ENCODE assay signal across 11 cellular contexts in the genomic region with DNA sequence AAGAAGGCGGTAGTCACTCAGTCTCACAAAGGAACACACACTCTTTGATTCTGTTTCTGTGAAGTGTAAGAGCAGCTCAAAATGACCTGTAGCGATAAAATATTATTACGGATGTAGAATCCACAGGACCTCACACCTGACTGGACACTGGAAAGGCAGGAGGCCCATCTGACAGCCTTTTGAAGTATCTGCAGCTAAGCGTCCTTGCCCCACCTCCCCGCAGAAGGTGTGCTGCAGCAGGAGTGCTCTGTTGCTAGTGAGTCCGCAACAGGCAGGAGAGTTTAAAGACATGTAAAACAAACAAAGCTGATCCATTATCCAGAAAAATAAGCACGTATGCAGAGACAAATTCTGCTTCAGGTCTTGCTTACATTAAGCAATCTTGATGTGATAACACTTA.
DNase-seq lines count a peak whose midpoint lies in the region; ATAC-seq and TF ChIP-seq lines count a peak whose summit lies in the region.
"Had no signal": no experiment of that assay in that cellular context is flagged by ENCODE, and none has a peak within 500 bp of the region (broad histone marks: within the 10 kb centered on the region; RNA-seq: fewer than 3 reads in every experiment).

No MANE protein-coding gene starts in this region.

- H3K4me2 ChIP-seq in MM.1S (ENCODE audit: low read depth, low read length), result no peak overlapping the region

- H3K36me3 ChIP-seq in upper lobe of left lung (no peaks in the 10 kb centered on the region), MM.1S (replicated peaks; ENCODE audit: insufficient read depth, low read length) (no peaks in the 10 kb centered on the region)

- no peak overlapping the region for H2AFZ ChIP-seq in MM.1S (ENCODE audit: low read length)
- H2AFZ ChIP-seq: GM23248 had no signal

- H3K4me3 ChIP-seq in upper lobe of left lung (no peak overlapping the region), MM.1S (ENCODE audit: low read length) (no peak overlapping the region)
- H3K4me3 ChIP-seq: GM23248 had no signal

- TF ChIP-seq CTCF in upper lobe of left lung (IDR thresholded peaks at IDR 0.05), result no peak
- TF ChIP-seq CTCF in MM.1S (IDR thresholded peaks at IDR 0.05; ENCODE audit: low read length), result no peak

- H3K9me2 ChIP-seq in MM.1S (replicated peaks; ENCODE audit: insufficient read depth, low read length), result no peaks in the 10 kb centered on the region

- no peaks in the 10 kb centered on the region for H4K20me1 ChIP-seq in MM.1S (ENCODE audit: insufficient read depth, low read length)

- no peak for TF ChIP-seq EP300 in upper lobe of left lung (IDR thresholded peaks at IDR 0.05)

- no peaks in the 10 kb centered on the region for H3K79me2 ChIP-seq in MM.1S (ENCODE audit: low read length)

- H3K9ac ChIP-seq in MM.1S (ENCODE audit: low read length), result no peak overlapping the region
- H3K9ac ChIP-seq: GM23248 had no signal

- TF ChIP-seq POLR2A in upper lobe of left lung (IDR thresholded peaks at IDR 0.05), result no peak

- H3K27me3 ChIP-seq in upper lobe of left lung, result no peaks in the 10 kb centered on the region
- no peaks in the 10 kb centered on the region for H3K27me3 ChIP-seq in MM.1S (replicated peaks; ENCODE audit: insufficient read depth, low read length)

- H3F3A ChIP-seq in MM.1S (ENCODE audit: insufficient read depth, low read length), result no peaks in the 10 kb centered on the region

- no peaks in the 10 kb centered on the region for H3K9me3 ChIP-seq in upper lobe of left lung
- no peaks in the 10 kb centered on the region for H3K9me3 ChIP-seq in MM.1S (replicated peaks; ENCODE audit: insufficient read depth, low read length)

- DNase-seq in SK-N-DZ (ENCODE audit: low spot score) (peak; percentile 14), cerebellar cortex (ENCODE audit: low spot score) (peak; percentile 63), left kidney (ENCODE audit: low read depth, low spot score) (peak; percentile 9), upper lobe of left lung (no peak), MM.1S (no peak), NCI-H1930 (lab: John Stamatoyannopoulos, UW) (no peak)
- DNase-seq: DMS53, GM23248, H7 had no signal

- H3K4me1 ChIP-seq in upper lobe of left lung (no peaks in the 10 kb centered on the region), MM.1S (ENCODE audit: low read length) (no peaks in the 10 kb centered on the region)

- WGBS in upper lobe of left lung, 2 donors, result 38 to 61% methylated on average over 7 of the region's 7 CpGs

- ATAC-seq in upper lobe of left lung (ENCODE audit: low FRiP score in 2 of 2), result no peak
- ATAC-seq in HG03442 (IDR thresholded peaks at IDR 0.05; ENCODE audit: unreplicated experiment), result no peak
- ATAC-seq: HepG2 had no signal

- no peak overlapping the region for H3K27ac ChIP-seq in upper lobe of left lung
- no peak overlapping the region for H3K27ac ChIP-seq in MM.1S (ENCODE audit: low read length)
- H3K27ac ChIP-seq: GM23248 had no signal

Comparison
In these comparisons a context has a peak if more than half of its experiments do, and no peak if none do; other contexts are left out.
1. DNase-seq: peak in SK-N-DZ (single experiment), cerebellar cortex (single experiment) and left kidney (single experiment); none in upper lobe of left lung (0 of 2), MM.1S (single experiment) and NCI-H1930 (0 of 2).